Comparison of ENCODE assay signal across 1 cellular context in the genomic region with DNA sequence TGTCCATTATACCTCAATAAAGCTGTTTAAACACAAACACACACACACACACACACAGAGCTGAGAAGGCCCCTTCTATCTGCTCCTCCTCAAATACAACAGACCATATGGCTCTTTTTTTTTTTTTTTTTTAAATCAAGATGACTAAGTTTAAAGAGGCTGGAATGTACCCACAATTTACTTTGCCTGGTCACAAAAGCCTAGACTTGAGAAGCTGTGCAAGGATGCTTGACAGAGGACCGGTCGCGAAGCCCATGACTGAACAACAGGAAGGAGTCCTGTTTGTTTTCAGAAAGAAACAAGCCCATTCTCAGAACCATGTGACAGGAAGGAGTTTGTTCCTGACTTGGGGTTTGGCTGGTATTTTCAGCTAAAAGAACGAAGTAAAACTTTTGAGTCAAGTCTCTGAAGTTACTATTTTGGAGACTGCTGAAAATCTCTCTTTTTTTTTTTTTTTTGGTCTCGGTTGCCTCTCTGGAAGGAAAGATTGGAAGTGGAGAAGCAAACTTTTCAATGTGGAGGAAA.
TF ChIP-seq lines count a peak whose summit lies in the region.

No MANE protein-coding gene starts in this region.

TF ChIP-seq in GM23338, 12 proteins besides CTCF, POLR2A, EP300 and RAD21 (continued from another document):
- TF ChIP-seq, protein P1, sequence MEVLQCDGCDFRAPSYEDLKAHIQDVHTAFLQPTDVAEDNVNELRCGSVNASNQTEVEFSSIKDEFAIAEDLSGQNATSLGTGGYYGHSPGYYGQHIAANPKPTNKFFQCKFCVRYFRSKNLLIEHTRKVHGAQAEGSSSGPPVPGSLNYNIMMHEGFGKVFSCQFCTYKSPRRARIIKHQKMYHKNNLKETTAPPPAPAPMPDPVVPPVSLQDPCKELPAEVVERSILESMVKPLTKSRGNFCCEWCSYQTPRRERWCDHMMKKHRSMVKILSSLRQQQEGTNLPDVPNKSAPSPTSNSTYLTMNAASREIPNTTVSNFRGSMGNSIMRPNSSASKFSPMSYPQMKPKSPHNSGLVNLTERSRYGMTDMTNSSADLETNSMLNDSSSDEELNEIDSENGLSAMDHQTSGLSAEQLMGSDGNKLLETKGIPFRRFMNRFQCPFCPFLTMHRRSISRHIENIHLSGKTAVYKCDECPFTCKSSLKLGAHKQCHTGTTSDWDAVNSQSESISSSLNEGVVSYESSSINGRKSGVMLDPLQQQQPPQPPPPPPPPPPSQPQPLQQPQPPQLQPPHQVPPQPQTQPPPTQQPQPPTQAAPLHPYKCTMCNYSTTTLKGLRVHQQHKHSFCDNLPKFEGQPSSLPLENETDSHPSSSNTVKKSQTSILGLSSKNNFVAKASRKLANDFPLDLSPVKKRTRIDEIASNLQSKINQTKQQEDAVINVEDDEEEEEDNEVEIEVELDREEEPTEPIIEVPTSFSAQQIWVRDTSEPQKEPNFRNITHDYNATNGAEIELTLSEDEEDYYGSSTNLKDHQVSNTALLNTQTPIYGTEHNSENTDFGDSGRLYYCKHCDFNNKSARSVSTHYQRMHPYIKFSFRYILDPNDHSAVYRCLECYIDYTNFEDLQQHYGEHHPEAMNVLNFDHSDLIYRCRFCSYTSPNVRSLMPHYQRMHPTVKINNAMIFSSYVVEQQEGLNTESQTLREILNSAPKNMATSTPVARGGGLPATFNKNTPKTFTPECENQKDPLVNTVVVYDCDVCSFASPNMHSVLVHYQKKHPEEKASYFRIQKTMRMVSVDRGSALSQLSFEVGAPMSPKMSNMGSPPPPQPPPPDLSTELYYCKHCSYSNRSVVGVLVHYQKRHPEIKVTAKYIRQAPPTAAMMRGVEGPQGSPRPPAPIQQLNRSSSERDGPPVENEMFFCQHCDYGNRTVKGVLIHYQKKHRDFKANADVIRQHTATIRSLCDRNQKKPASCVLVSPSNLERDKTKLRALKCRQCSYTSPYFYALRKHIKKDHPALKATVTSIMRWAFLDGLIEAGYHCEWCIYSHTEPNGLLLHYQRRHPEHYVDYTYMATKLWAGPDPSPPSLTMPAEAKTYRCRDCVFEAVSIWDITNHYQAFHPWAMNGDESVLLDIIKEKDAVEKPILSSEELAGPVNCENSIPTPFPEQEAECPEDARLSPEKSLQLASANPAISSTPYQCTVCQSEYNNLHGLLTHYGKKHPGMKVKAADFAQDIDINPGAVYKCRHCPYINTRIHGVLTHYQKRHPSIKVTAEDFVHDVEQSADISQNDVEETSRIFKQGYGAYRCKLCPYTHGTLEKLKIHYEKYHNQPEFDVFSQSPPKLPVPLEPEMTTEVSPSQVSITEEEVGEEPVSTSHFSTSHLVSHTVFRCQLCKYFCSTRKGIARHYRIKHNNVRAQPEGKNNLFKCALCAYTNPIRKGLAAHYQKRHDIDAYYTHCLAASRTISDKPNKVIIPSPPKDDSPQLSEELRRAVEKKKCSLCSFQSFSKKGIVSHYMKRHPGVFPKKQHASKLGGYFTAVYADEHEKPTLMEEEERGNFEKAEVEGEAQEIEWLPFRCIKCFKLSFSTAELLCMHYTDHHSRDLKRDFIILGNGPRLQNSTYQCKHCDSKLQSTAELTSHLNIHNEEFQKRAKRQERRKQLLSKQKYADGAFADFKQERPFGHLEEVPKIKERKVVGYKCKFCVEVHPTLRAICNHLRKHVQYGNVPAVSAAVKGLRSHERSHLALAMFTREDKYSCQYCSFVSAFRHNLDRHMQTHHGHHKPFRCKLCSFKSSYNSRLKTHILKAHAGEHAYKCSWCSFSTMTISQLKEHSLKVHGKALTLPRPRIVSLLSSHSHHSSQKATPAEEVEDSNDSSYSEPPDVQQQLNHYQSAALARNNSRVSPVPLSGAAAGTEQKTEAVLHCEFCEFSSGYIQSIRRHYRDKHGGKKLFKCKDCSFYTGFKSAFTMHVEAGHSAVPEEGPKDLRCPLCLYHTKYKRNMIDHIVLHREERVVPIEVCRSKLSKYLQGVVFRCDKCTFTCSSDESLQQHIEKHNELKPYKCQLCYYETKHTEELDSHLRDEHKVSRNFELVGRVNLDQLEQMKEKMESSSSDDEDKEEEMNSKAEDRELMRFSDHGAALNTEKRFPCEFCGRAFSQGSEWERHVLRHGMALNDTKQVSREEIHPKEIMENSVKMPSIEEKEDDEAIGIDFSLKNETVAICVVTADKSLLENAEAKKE (CRISPR knock-in tag; IDR thresholded peaks at IDR 0.05): no peak
- TF ChIP-seq POLR2AphosphoS5 (IDR thresholded peaks at IDR 0.05; ENCODE audit: low read depth) (no peak), EZH2phosphoT487 (IDR thresholded peaks at IDR 0.05; ENCODE audit: unreplicated experiment) (no peak), ZNF114 (CRISPR knock-in tag; IDR thresholded peaks at IDR 0.05) (no peak), ZNF331 (CRISPR knock-in tag; IDR thresholded peaks at IDR 0.05; ENCODE audit: low read depth) (no peak)
- TF ChIP-seq, protein P2, sequence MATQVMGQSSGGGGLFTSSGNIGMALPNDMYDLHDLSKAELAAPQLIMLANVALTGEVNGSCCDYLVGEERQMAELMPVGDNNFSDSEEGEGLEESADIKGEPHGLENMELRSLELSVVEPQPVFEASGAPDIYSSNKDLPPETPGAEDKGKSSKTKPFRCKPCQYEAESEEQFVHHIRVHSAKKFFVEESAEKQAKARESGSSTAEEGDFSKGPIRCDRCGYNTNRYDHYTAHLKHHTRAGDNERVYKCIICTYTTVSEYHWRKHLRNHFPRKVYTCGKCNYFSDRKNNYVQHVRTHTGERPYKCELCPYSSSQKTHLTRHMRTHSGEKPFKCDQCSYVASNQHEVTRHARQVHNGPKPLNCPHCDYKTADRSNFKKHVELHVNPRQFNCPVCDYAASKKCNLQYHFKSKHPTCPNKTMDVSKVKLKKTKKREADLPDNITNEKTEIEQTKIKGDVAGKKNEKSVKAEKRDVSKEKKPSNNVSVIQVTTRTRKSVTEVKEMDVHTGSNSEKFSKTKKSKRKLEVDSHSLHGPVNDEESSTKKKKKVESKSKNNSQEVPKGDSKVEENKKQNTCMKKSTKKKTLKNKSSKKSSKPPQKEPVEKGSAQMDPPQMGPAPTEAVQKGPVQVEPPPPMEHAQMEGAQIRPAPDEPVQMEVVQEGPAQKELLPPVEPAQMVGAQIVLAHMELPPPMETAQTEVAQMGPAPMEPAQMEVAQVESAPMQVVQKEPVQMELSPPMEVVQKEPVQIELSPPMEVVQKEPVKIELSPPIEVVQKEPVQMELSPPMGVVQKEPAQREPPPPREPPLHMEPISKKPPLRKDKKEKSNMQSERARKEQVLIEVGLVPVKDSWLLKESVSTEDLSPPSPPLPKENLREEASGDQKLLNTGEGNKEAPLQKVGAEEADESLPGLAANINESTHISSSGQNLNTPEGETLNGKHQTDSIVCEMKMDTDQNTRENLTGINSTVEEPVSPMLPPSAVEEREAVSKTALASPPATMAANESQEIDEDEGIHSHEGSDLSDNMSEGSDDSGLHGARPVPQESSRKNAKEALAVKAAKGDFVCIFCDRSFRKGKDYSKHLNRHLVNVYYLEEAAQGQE (IDR thresholded peaks at IDR 0.05; ENCODE audit: unreplicated experiment): no peak
TF ChIP-seq in GM23338: peak in this region for 0.
